In the genomic region with DNA sequence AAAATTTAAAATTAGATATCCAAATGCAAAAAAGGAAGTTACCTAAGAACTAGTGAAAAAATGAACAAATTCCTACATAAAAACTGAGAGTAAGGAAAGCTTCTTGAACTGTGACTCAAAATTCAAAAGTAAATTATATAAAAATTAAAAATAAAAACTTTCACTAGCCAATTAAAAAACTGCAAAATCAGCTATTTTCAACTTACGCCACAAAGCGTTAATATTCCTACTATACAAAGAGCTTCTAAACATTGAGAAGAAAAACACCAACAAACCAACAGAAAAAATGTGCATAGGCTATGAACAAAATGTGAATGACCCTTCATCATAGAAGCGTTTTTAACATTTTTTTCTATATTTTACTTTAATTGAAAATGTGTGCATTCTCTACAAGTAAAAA, we compare ENCODE assay signal across 7 cellular contexts.
"Had no signal": no experiment of that assay in that cellular context is flagged by ENCODE, and none has a peak within 500 bp of the region (broad histone marks: within the 10 kb centered on the region; RNA-seq: fewer than 3 reads in every experiment).

No MANE protein-coding gene starts in this region.

- H3K9ac ChIP-seq: GM23248 had no signal

- H2AFZ ChIP-seq: GM23248 had no signal

- H3K4me3 ChIP-seq: GM23248 had no signal

- FAIRE-seq: H54 had no signal

- H3K27ac ChIP-seq: GM23248, HL-60 had no signal

- DNase-seq: GM23248, GOT3, H9, HCEC 1CT, KG1 had no signal
